18 cellular contexts compared by ENCODE assay signal in genomic region chr4:137543198-137543597, GRCh38. TPM values are rescaled to one million over a fixed set of nuclear protein-coding genes. Genes with fewer than 3 reads are reported as not detected.
DNase-seq lines count a peak whose midpoint lies in the region; ATAC-seq and TF ChIP-seq lines count a peak whose summit lies in the region.
"Had no signal": no experiment of that assay in that cellular context is flagged by ENCODE, and none has a peak within 500 bp of the region (broad histone marks: within the 10 kb centered on the region; RNA-seq: fewer than 3 reads in every experiment).

No MANE protein-coding gene starts in this region.

- H3K9me3 ChIP-seq in SK-N-MC (ENCODE audit: low read depth, low read length) (no peaks in the 10 kb centered on the region), iPS DF 6.9 (ENCODE audit: control insufficient read depth, insufficient read depth, low read length) (no peaks in the 10 kb centered on the region), osteoblast (ENCODE audit: low read depth, low read length) (no peaks in the 10 kb centered on the region)

- H2AFZ ChIP-seq in osteoblast (ENCODE audit: low read length): peak overlapping the region; percentile 49

- no peaks in the 10 kb centered on the region for H3K4me1 Mint-ChIP-seq in activated CD8-positive, alpha-beta memory T cell treated with anti-CD3 and anti-CD28 coated beads, Interleukin-2, amount 10 ng/mL, durations not matched to agents 7 days and 5 days
- H3K4me1 Mint-ChIP-seq in Calu3 (ENCODE audit: low read depth, unreplicated experiment): no peaks in the 10 kb centered on the region
- H3K4me1 Mint-ChIP-seq: activated B cell treated with CpG ODN at 0.5 μM for 24 hours, naive B cell had no signal

- no peaks in the 10 kb centered on the region for H3K79me2 ChIP-seq in osteoblast (ENCODE audit: insufficient read depth, low read length)

- no peaks in the 10 kb centered on the region for H3K36me3 Mint-ChIP-seq in activated CD8-positive, alpha-beta memory T cell treated with anti-CD3 and anti-CD28 coated beads, Interleukin-2, amount 10 ng/mL, durations not matched to agents 7 days and 5 days
- H3K36me3 Mint-ChIP-seq in Calu3 (ENCODE audit: insufficient read depth, unreplicated experiment): no peaks in the 10 kb centered on the region
- H3K36me3 Mint-ChIP-seq: CD4-positive, alpha-beta memory T cell; naive B cell had no signal

- H4K20me1 ChIP-seq in osteoblast (ENCODE audit: insufficient read depth, low read length): no peaks in the 10 kb centered on the region

- no peak overlapping the region for H3K4me2 ChIP-seq in osteoblast (ENCODE audit: insufficient read depth, low read length)

- H3K9me3 Mint-ChIP-seq in activated CD8-positive, alpha-beta memory T cell treated with anti-CD3 and anti-CD28 coated beads, Interleukin-2, amount 10 ng/mL, durations not matched to agents 7 days and 5 days (ENCODE audit: low read depth): no peaks in the 10 kb centered on the region
- H3K9me3 Mint-ChIP-seq in Calu3 (ENCODE audit: low read depth, unreplicated experiment): no peaks in the 10 kb centered on the region
- H3K9me3 Mint-ChIP-seq: activated T-helper 2 cell treated with anti-CD3 and anti-CD28 coated beads, Interferon-gamma antibody, Interleukin-2, Interleukin-4, amounts not matched to agents 10 μg/mL and 5 μg/mL and 100 μg/mL, durations not matched to agents 14 hours and 24 hours and 36 hours; T-helper 1 cell treated with Interleukin-12 subunit alpha and Interleukin-12 subunit beta and Interleukin-4 antibody, amounts not matched to agents 30 μg/mL and 1 μg/mL, for 36 hours had no signal

- H3K27me3 ChIP-seq in iPS DF 6.9 (ENCODE audit: control insufficient read depth, insufficient read depth, low read length) (no peaks in the 10 kb centered on the region), osteoblast (ENCODE audit: insufficient read depth, low read length) (no peaks in the 10 kb centered on the region)

- DNase-seq in ELF-1 (ENCODE audit: low read depth, low spot score) (peak; percentile 78), SK-N-MC (ENCODE audit: low read depth, low spot score) (no peak), iPS DF 6.9 (ENCODE audit: low read depth, low spot score) (peak; percentile 60), osteoblast (ENCODE audit: insufficient read length, low spot score, missing footprints) (no peak), SKM-1 treated with dmso at 0.1 percent for 144 hours (lab: John Stamatoyannopoulos, UW; ENCODE audit: unreplicated experiment) (no peak), middle frontal gyrus (ENCODE audit: extremely low spot score, low spot score) (no peak), Calu3 (no peak)
- no peak for DNase-seq in activated CD8-positive, alpha-beta memory T cell treated with anti-CD3 and anti-CD28 coated beads, Interleukin-2, amount 10 ng/mL, durations not matched to agents 7 days and 5 days
- DNase-seq: activated B cell treated with CpG ODN at 0.5 μM for 24 hours; CD4-positive, alpha-beta memory T cell; DND-41; naive B cell; NCI-H1436; NCI-H2227 treated with DMSO at 0.1 percent for 48 hours; stimulated activated naive CD8-positive, alpha-beta T cell treated with anti-CD3 and anti-CD28 coated beads, Interleukin-15, Interleukin-2, amounts not matched to agents 100 U/mL and 50 U/mL, for 24 hours had no signal

- no CpG with 5 or more reads among the region's 2 CpGs for WGBS in iPS DF 6.9 (ENCODE audit: insufficient coverage, insufficient read length)

- H3K4me1 ChIP-seq in iPS DF 6.9 (ENCODE audit: control insufficient read depth, insufficient read depth, low read length) (peaks cover 2% of the 10 kb centered on the region; the same call in 1 of the 2 replicates), osteoblast (ENCODE audit: insufficient read depth, low read length) (peaks cover 26% of the 10 kb centered on the region)

- H3K27ac ChIP-seq in SK-N-MC: peak overlapping the region; percentile 45
- no peak overlapping the region for H3K27ac ChIP-seq in iPS DF 6.9 (ENCODE audit: low read length)
- no peak overlapping the region for H3K27ac ChIP-seq in osteoblast (ENCODE audit: low read depth, low read length)

- BruUV-seq in Calu3 (replicated peaks; lab: Mats Ljungman, UMichigan): no TSS peak

- no peak overlapping the region for H3K27ac Mint-ChIP-seq in activated CD8-positive, alpha-beta memory T cell treated with anti-CD3 and anti-CD28 coated beads, Interleukin-2, amount 10 ng/mL, durations not matched to agents 7 days and 5 days
- no peak overlapping the region for H3K27ac Mint-ChIP-seq in Calu3 (ENCODE audit: unreplicated experiment)
- H3K27ac Mint-ChIP-seq: activated B cell treated with CpG ODN at 0.5 μM for 24 hours; activated T-helper 2 cell treated with anti-CD3 and anti-CD28 coated beads, Interferon-gamma antibody, Interleukin-2, Interleukin-4, amounts not matched to agents 10 μg/mL and 5 μg/mL and 100 μg/mL, durations not matched to agents 14 hours and 24 hours and 36 hours; CD4-positive, alpha-beta memory T cell; naive B cell; T-helper 1 cell treated with Interleukin-12 subunit alpha and Interleukin-12 subunit beta and Interleukin-4 antibody, amounts not matched to agents 30 μg/mL and 1 μg/mL, for 36 hours had no signal

- H3K4me3 ChIP-seq in SK-N-MC (no peak overlapping the region; the same call in 1 of the 2 replicates), iPS DF 6.9 (ENCODE audit: low read length) (no peak overlapping the region), osteoblast (ENCODE audit: insufficient read depth, low read length) (no peak overlapping the region)

- CTCF ChIA-PET in activated CD8-positive, alpha-beta memory T cell treated with anti-CD3 and anti-CD28 coated beads, Interleukin-2, amount 10 ng/mL, durations not matched to agents 7 days and 5 days (lab: Charles Lee): no interaction called here
- CTCF ChIA-PET in Calu3 (lab: Charles Lee): no interaction called here

- intact Hi-C loops in Calu3 (cut with micrococcal nuclease; ENCODE audit: unreplicated experiment): no loop called here

- no peak overlapping the region for H3K4me3 Mint-ChIP-seq in activated CD8-positive, alpha-beta memory T cell treated with anti-CD3 and anti-CD28 coated beads, Interleukin-2, amount 10 ng/mL, durations not matched to agents 7 days and 5 days
- H3K4me3 Mint-ChIP-seq in Calu3 (ENCODE audit: low read depth, unreplicated experiment): no peak overlapping the region
- H3K4me3 Mint-ChIP-seq: activated B cell treated with CpG ODN at 0.5 μM for 24 hours; CD4-positive, alpha-beta memory T cell; naive B cell; T-helper 1 cell treated with Interleukin-12 subunit alpha and Interleukin-12 subunit beta and Interleukin-4 antibody, amounts not matched to agents 30 μg/mL and 1 μg/mL, for 36 hours had no signal

- H3K36me3 ChIP-seq in SK-N-MC (ENCODE audit: insufficient read depth, low read length) (no peaks in the 10 kb centered on the region), iPS DF 6.9 (ENCODE audit: control insufficient read depth, insufficient read depth, low read length) (no peaks in the 10 kb centered on the region), osteoblast (ENCODE audit: insufficient read depth, low read length) (no peaks in the 10 kb centered on the region)

- TF ChIP-seq CTCF in osteoblast (IDR thresholded peaks at IDR 0.05; ENCODE audit: extremely low read depth, low read depth, low read length): no peak
- no peak for TF ChIP-seq CTCF in Calu3 (IDR thresholded peaks at IDR 0.05; ENCODE audit: unreplicated experiment)

- ATAC-seq in activated CD8-positive, alpha-beta memory T cell treated with anti-CD3 and anti-CD28 coated beads, Interleukin-2, amount 10 ng/mL, durations not matched to agents 7 days and 5 days: no peak
- ATAC-seq: stimulated activated naive CD8-positive, alpha-beta T cell treated with anti-CD3 and anti-CD28 coated beads, Interleukin-15, Interleukin-2, amounts not matched to agents 100 U/mL and 50 U/mL, for 24 hours had no signal

- no peaks in the 10 kb centered on the region for H3K27me3 Mint-ChIP-seq in activated CD8-positive, alpha-beta memory T cell treated with anti-CD3 and anti-CD28 coated beads, Interleukin-2, amount 10 ng/mL, durations not matched to agents 7 days and 5 days
- H3K27me3 Mint-ChIP-seq in Calu3 (ENCODE audit: unreplicated experiment): no peaks in the 10 kb centered on the region
- H3K27me3 Mint-ChIP-seq: activated B cell treated with CpG ODN at 0.5 μM for 24 hours; CD4-positive, alpha-beta memory T cell; naive B cell had no signal

- no peak overlapping the region for H3K9ac ChIP-seq in SK-N-MC (ENCODE audit: insufficient read length)

RNA-seq across cellular contexts. Expression of gene PCDH18, which starts 10.9 kb away (rescaled TPM):
- total RNA-seq in osteoblast (171 and 191 TPM in 2 replicates), Calu3 (2022) (0.24 and 0.49 TPM in 2 replicates)
- not detected for total RNA-seq in activated CD8-positive, alpha-beta memory T cell treated with anti-CD3 and anti-CD28 coated beads, Interleukin-2, amount 10 ng/mL, durations not matched to agents 7 days and 5 days
- total RNA-seq: activated B cell treated with CpG ODN at 0.5 μM for 24 hours; activated CD8-positive, alpha-beta memory T cell treated with anti-CD3 and anti-CD28 coated beads for 36 hours; activated T-helper 2 cell treated with anti-CD3 and anti-CD28 coated beads, Interferon-gamma antibody, Interleukin-2, Interleukin-4, amounts not matched to agents 10 μg/mL and 5 μg/mL and 100 μg/mL, durations not matched to agents 14 hours and 24 hours and 36 hours had no signal

Comparison
In these comparisons a context has a peak if more than half of its experiments do, and no peak if none do; other contexts are left out.
1. DNase-seq: peak in ELF-1 (single experiment) and iPS DF 6.9 (single experiment); none in SK-N-MC (single experiment), osteoblast (single experiment), activated CD8-positive, alpha-beta memory T cell treated with anti-CD3 and anti-CD28 coated beads, Interleukin-2, amount 10 ng/mL, durations not matched to agents 7 days and 5 days (single experiment), SKM-1 treated with dmso at 0.1 percent for 144 hours (single experiment), middle frontal gyrus (single experiment) and Calu3 (single experiment).
2. RNA of gene PCDH18, which starts 10.9 kb away (total RNA-seq): 171 to 191 TPM in osteoblast; 0.24 to 0.49 TPM in Calu3 and not detected in activated CD8-positive, alpha-beta memory T cell treated with anti-CD3 and anti-CD28 coated beads, Interleukin-2, amount 10 ng/mL, durations not matched to agents 7 days and 5 days; every median in the first group is over 100 times any median in the second.